8 cellular contexts compared by ENCODE assay signal in genomic region chr12:52949413-52950331, GRCh38. TPM values are rescaled to one million over a fixed set of nuclear protein-coding genes. Genes with fewer than 3 reads are reported as not detected.
DNase-seq lines count a peak whose midpoint lies in the region; ATAC-seq and TF ChIP-seq lines count a peak whose summit lies in the region.

No MANE protein-coding gene starts in this region.

- peaks cover 14% of the 10 kb centered on the region for H3K4me1 ChIP-seq in adipocyte (ENCODE audit: control insufficient read depth, insufficient read depth, low read length)

- H3K4me3 ChIP-seq in adipocyte (ENCODE audit: low read length) (peak overlapping the region; percentile 52), iPS-11a (ENCODE audit: low read depth, low read length) (peak overlapping the region; percentile 98)

- no peak for ATAC-seq in HG02981 (IDR thresholded peaks at IDR 0.05; ENCODE audit: unreplicated experiment)

- no peak for TF ChIP-seq CTCF in GM20000 (IDR thresholded peaks at IDR 0.05; ENCODE audit: extremely low read depth, missing control alignments)

- H3K27me3 ChIP-seq in adipocyte (replicated peaks; ENCODE audit: control insufficient read depth, insufficient read depth, low read length) = peaks cover 29% of the 10 kb centered on the region

- no peak overlapping the region for H3K9ac ChIP-seq in adipocyte (ENCODE audit: low read length)

- DNase-seq in ELF-1 (ENCODE audit: low read depth, low spot score) (peak; percentile 74), NCI-H187 (lab: John Stamatoyannopoulos, UW) (peak; percentile 23 to 26), adipocyte (ENCODE audit: low read depth) (no peak), smooth muscle cell of the brain vasculature (ENCODE audit: low read depth, low spot score) (peak; percentile 61), GM20000 (ENCODE audit: low spot score) (no peak), cerebellum (ENCODE audit: low spot score) (no peak)

- no peaks in the 10 kb centered on the region for H3K36me3 ChIP-seq in adipocyte (ENCODE audit: control insufficient read depth, insufficient read depth, low read length, severe bottlenecking)

- no peaks in the 10 kb centered on the region for H3K9me3 ChIP-seq in adipocyte (ENCODE audit: control insufficient read depth, low read length)

RNA-seq across cellular contexts. Expression of gene KRT18, which starts 0.8 kb away (rescaled TPM):
- total RNA-seq in cerebellum = 2.9 TPM

RNA-seq across cellular contexts. Expression of gene KRT8, which starts 44.8 kb away (rescaled TPM):
- 1.9 TPM for total RNA-seq in cerebellum

RNA-seq across cellular contexts. Expression of gene EIF4B, which starts 56.6 kb away (rescaled TPM):
- total RNA-seq in cerebellum = 410 TPM

Comparison
In these comparisons a context has a peak if more than half of its experiments do, and no peak if none do; other contexts are left out.
1. DNase-seq: peak in ELF-1 (single experiment), NCI-H187 (2 of 2) and smooth muscle cell of the brain vasculature (single experiment); none in adipocyte (single experiment), GM20000 (single experiment) and cerebellum (single experiment).